Comparison of ENCODE assay signal across 1 cellular context in the genomic region with DNA sequence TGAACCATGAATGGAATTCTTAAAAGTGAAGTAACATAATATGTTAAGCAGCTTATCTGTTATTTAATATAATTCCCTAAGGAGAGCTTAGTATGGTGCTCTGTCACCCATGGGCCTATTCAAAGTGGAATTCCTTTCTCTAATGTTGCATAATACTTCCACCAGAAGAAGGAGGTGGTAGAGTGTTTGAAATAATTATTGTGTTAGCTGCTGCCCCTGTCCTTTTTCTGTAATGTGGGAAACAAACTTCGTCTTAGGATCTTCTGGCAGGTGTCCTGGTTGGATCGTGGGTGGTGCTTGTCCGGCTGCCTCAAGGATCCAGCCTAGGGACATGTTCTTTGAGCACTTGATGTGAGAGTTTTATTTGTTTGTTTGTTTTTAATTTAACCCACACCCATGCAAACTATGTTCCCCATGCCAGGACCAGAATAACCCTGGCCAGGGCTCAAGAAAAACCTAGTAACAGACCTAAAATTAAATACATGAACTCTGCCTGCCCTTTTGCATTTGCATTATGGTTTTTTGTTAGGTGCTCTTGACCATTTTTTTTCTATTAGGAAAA.
TF ChIP-seq lines count a peak whose summit lies in the region.

No MANE protein-coding gene starts in this region.

TF ChIP-seq in Ishikawa, 13 proteins besides CTCF, POLR2A, EP300 and RAD21 (continued from another document):
- TF ChIP-seq CEBPB (IDR thresholded peaks at IDR 0.05), result peak; percentile 98
- no peak for TF ChIP-seq REST (IDR thresholded peaks at IDR 0.05; ENCODE audit: low read depth)
- no peak for TF ChIP-seq YY1 (IDR thresholded peaks at IDR 0.05; ENCODE audit: low read depth)
- TF ChIP-seq NFIC (IDR thresholded peaks at IDR 0.05), result peak; percentile 32
- no peak for TF ChIP-seq CREB1 (IDR thresholded peaks at IDR 0.05; ENCODE audit: low read depth)
- no peak for TF ChIP-seq USF1 (IDR thresholded peaks at IDR 0.05)
- TF ChIP-seq MAX (IDR thresholded peaks at IDR 0.05), result no peak
- no peak for TF ChIP-seq TAF1 (IDR thresholded peaks at IDR 0.05; ENCODE audit: low read depth)
- TF ChIP-seq TEAD4 (IDR thresholded peaks at IDR 0.05), result peak; percentile 60
